ENCODE assay signal across 12 cellular contexts in the genomic region with DNA sequence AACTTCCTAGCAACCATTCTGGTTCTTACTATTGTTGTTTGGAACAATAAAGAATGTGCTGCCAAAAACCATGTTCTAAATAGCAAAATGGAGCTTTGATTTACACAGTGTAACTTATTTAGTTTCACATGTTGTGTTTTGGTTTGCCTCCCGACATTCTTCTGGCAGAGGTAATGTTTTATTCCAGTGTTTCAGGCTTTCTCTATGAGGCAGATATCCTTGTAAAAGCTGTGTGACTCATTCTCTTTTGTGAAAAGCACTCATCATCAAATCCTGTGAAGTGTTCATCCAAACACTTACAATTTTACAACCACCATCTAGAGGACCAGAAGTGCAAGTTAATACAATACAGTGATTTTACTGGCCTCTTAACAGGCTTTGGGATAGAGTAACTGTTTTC.
DNase-seq lines count a peak whose midpoint lies in the region; ATAC-seq and TF ChIP-seq lines count a peak whose summit lies in the region.
"Had no signal": no experiment of that assay in that cellular context is flagged by ENCODE, and none has a peak within 500 bp of the region (broad histone marks: within the 10 kb centered on the region; RNA-seq: fewer than 3 reads in every experiment).

No MANE protein-coding gene starts in this region.

- DNase-seq in Caki2 (ENCODE audit: low read depth) (peak; percentile 63), MG63 (peak; percentile 20), dedifferentiated amniotic fluid mesenchymal stem cell (ENCODE audit: extremely low spot score) (peak; percentile 61), omental fat pad (ENCODE audit: low spot score) (no peak), NCI-H774 (lab: John Stamatoyannopoulos, UW) (no peak), NCI-H446 (lab: John Stamatoyannopoulos, UW) (no peak)
- DNase-seq: activated CD8-positive, alpha-beta memory T cell treated with anti-CD3 and anti-CD28 coated beads, Interleukin-2, amount 50 U/mL, for 48 hours; heart right ventricle; T-helper 9 cell had no signal

- no peak overlapping the region for H3K4me3 ChIP-seq in MG63
- H3K4me3 ChIP-seq: heart right ventricle, skin epidermis had no signal

- no peaks in the 10 kb centered on the region for H3K36me3 ChIP-seq in MG63
- H3K36me3 ChIP-seq: heart right ventricle had no signal

- in situ Hi-C loops in Caki2 (cut with HindIII; ENCODE audit: low pct_unique_long_range_greater_than_20kb, low sequenced_read_pairs): no loop called here

- H3K9me3 ChIP-seq in MG63: no peaks in the 10 kb centered on the region
- H3K9me3 ChIP-seq: heart right ventricle had no signal

- TF ChIP-seq CTCF in omental fat pad (IDR thresholded peaks at IDR 0.05): no peak

- ATAC-seq in omental fat pad (ENCODE audit: low FRiP score) (peak; percentile 50), HG03521 (IDR thresholded peaks at IDR 0.05; ENCODE audit: unreplicated experiment) (no peak), GM18519 (IDR thresholded peaks at IDR 0.05; ENCODE audit: low FRiP score, unreplicated experiment) (no peak)

- H3K27me3 ChIP-seq in MG63: no peaks in the 10 kb centered on the region
- H3K27me3 ChIP-seq: heart right ventricle had no signal

Comparison
In these comparisons a context has a peak if more than half of its experiments do, and no peak if none do; other contexts are left out.
1. DNase-seq: peak in Caki2 (single experiment), MG63 (single experiment) and dedifferentiated amniotic fluid mesenchymal stem cell (single experiment); none in omental fat pad (single experiment), NCI-H774 (single experiment) and NCI-H446 (0 of 2).